13 cellular contexts compared by ENCODE assay signal in genomic region chr6:37033819-37034790, GRCh38. TPM values are rescaled to one million over a fixed set of nuclear protein-coding genes. Genes with fewer than 3 reads are reported as not detected.
DNase-seq lines count a peak whose midpoint lies in the region; ATAC-seq and TF ChIP-seq lines count a peak whose summit lies in the region.
"Had no signal": no experiment of that assay in that cellular context is flagged by ENCODE, and none has a peak within 500 bp of the region (broad histone marks: within the 10 kb centered on the region; RNA-seq: fewer than 3 reads in every experiment).

No MANE protein-coding gene starts in this region.

- no peak overlapping the region for H3K23ac ChIP-seq in H9 (ENCODE audit: insufficient read length, low read depth, low read length)

- no peak overlapping the region for H3K18ac ChIP-seq in H9 (ENCODE audit: insufficient read length, low read depth, low read length)

- H3K4me1 Mint-ChIP-seq in T-helper 2 cell treated with Interferon-gamma antibody and Interleukin-4, amounts not matched to agents 5 μg/mL and 100 μg/mL, for 36 hours (ENCODE audit: low read depth): peaks cover 39% of the 10 kb centered on the region
- H3K4me1 Mint-ChIP-seq in H9 (peaks cover 5 to 10% of the 10 kb centered on the region in 2 experiments), type B pancreatic cell (ENCODE audit: unreplicated experiment) (peaks cover 7% of the 10 kb centered on the region)
- H3K4me1 Mint-ChIP-seq in activated T-helper 1 cell treated with anti-CD3 and anti-CD28 coated beads, Interleukin-12 subunit alpha, Interleukin-12 subunit beta, Interleukin-2, Interleukin-4 antibody, amounts not matched to agents 30 ng/mL and 10 ng/mL and 1 ng/mL, durations not matched to agents 14 hours and 24 hours and 36 hours (ENCODE audit: low read depth): peaks cover 53% of the 10 kb centered on the region
- H3K4me1 Mint-ChIP-seq in natural killer cell treated with Interleukin-12 subunit alpha and Interleukin-12 subunit beta and Interleukin-15 and Interleukin-18, amount 100 ng/mL, for 72 hours (ENCODE audit: low read depth in 2 of 2): peaks cover 51 to 53% of the 10 kb centered on the region in 2 donors

- no peak for DNase-seq in T-helper 2 cell treated with Interferon-gamma antibody and Interleukin-4, amounts not matched to agents 5 μg/mL and 100 μg/mL, for 36 hours (ENCODE audit: low spot score)
- DNase-seq in T-helper 2 cell (no peak), H9 (no peak), type B pancreatic cell (ENCODE audit: extremely low spot score, unreplicated experiment) (no peak), foreskin fibroblast (no peak)
- no peak for DNase-seq in activated T-helper 1 cell treated with anti-CD3 and anti-CD28 coated beads, Interleukin-12 subunit alpha, Interleukin-12 subunit beta, Interleukin-2, Interleukin-4 antibody, amounts not matched to agents 30 ng/mL and 10 ng/mL and 1 ng/mL, durations not matched to agents 14 hours and 24 hours and 36 hours (ENCODE audit: low spot score)
- no peak for DNase-seq in natural killer cell treated with Interleukin-12 subunit alpha and Interleukin-12 subunit beta and Interleukin-15 and Interleukin-18, amount 100 ng/mL, for 72 hours (ENCODE audit: low spot score)
- DNase-seq: CD8-positive, alpha-beta T cell; cortex of kidney; MG63; NCI-H2029; NCI-H524 had no signal

- H3K4me2 ChIP-seq in H9 (ENCODE audit: insufficient read depth, insufficient read length, low read length): no peak overlapping the region

- WGBS in H9 (ENCODE audit: extremely low coverage, insufficient read length, low lambda C conversion rate): no CpG with 5 or more reads among the region's 8 CpGs

- no peaks in the 10 kb centered on the region for H3K4me1 ChIP-seq in H9 (ENCODE audit: insufficient read depth, low read length)

- no peak overlapping the region for H3K56ac ChIP-seq in H9 (ENCODE audit: insufficient read length, low read depth, low read length)

- H3K79me1 ChIP-seq in H9 (ENCODE audit: insufficient read depth, low read depth, low read length, poor library complexity, severe bottlenecking): no peaks in the 10 kb centered on the region

- H3K23me2 ChIP-seq in H9 (ENCODE audit: insufficient read length, low read depth, low read length, poor library complexity, severe bottlenecking): no peaks in the 10 kb centered on the region

- H3K27ac Mint-ChIP-seq in T-helper 2 cell treated with Interferon-gamma antibody and Interleukin-4, amounts not matched to agents 5 μg/mL and 100 μg/mL, for 36 hours: peak overlapping the region; percentile 64
- H3K27ac Mint-ChIP-seq in H9: no peak overlapping the region
- peak overlapping the region; percentile 77 for H3K27ac Mint-ChIP-seq in activated T-helper 1 cell treated with anti-CD3 and anti-CD28 coated beads, Interleukin-12 subunit alpha, Interleukin-12 subunit beta, Interleukin-2, Interleukin-4 antibody, amounts not matched to agents 30 ng/mL and 10 ng/mL and 1 ng/mL, durations not matched to agents 14 hours and 24 hours and 36 hours
- peak overlapping the region; percentile 92 to 96 for H3K27ac Mint-ChIP-seq in natural killer cell treated with Interleukin-12 subunit alpha and Interleukin-12 subunit beta and Interleukin-15 and Interleukin-18, amount 100 ng/mL, for 72 hours
- no peak overlapping the region for H3K27ac Mint-ChIP-seq in type B pancreatic cell
- H3K27ac Mint-ChIP-seq: CD8-positive, alpha-beta T cell had no signal

- intact Hi-C loops in activated T-helper 1 cell treated with anti-CD3 and anti-CD28 coated beads, Interleukin-12 subunit alpha, Interleukin-12 subunit beta, Interleukin-2, Interleukin-4 antibody, amounts not matched to agents 30 ng/mL and 10 ng/mL and 1 ng/mL, durations not matched to agents 14 hours and 24 hours and 36 hours (cut with micrococcal nuclease): loop anchor here (1.0 kb wide), 2 partner anchors 14 to 139 kb away; no protein-coding TSS in a partner anchor

- H3K4ac ChIP-seq in H9 (ENCODE audit: low read depth, low read length): no peak overlapping the region

- no peak overlapping the region for H2BK12ac ChIP-seq in H9 (ENCODE audit: insufficient read length, low read depth, low read length)

- no peak overlapping the region for H4K91ac ChIP-seq in H9 (ENCODE audit: insufficient read length, low read depth, low read length)

- no peaks in the 10 kb centered on the region for H3K79me2 ChIP-seq in H9 (ENCODE audit: insufficient read depth, low read length)

- no peaks in the 10 kb centered on the region for H3K27me3 Mint-ChIP-seq in T-helper 2 cell treated with Interferon-gamma antibody and Interleukin-4, amounts not matched to agents 5 μg/mL and 100 μg/mL, for 36 hours (ENCODE audit: low read depth)
- no peaks in the 10 kb centered on the region for H3K27me3 Mint-ChIP-seq in H9 (ENCODE audit: low read depth)
- no peaks in the 10 kb centered on the region for H3K27me3 Mint-ChIP-seq in activated T-helper 1 cell treated with anti-CD3 and anti-CD28 coated beads, Interleukin-12 subunit alpha, Interleukin-12 subunit beta, Interleukin-2, Interleukin-4 antibody, amounts not matched to agents 30 ng/mL and 10 ng/mL and 1 ng/mL, durations not matched to agents 14 hours and 24 hours and 36 hours (ENCODE audit: insufficient read depth)
- no peaks in the 10 kb centered on the region for H3K27me3 Mint-ChIP-seq in natural killer cell treated with Interleukin-12 subunit alpha and Interleukin-12 subunit beta and Interleukin-15 and Interleukin-18, amount 100 ng/mL, for 72 hours
- H3K27me3 Mint-ChIP-seq in type B pancreatic cell: no peaks in the 10 kb centered on the region

- no peak overlapping the region for H3K4me3 Mint-ChIP-seq in T-helper 2 cell treated with Interferon-gamma antibody and Interleukin-4, amounts not matched to agents 5 μg/mL and 100 μg/mL, for 36 hours
- H3K4me3 Mint-ChIP-seq in H9 (no peak overlapping the region), type B pancreatic cell (no peak overlapping the region)
- peak overlapping the region; percentile 58 for H3K4me3 Mint-ChIP-seq in activated T-helper 1 cell treated with anti-CD3 and anti-CD28 coated beads, Interleukin-12 subunit alpha, Interleukin-12 subunit beta, Interleukin-2, Interleukin-4 antibody, amounts not matched to agents 30 ng/mL and 10 ng/mL and 1 ng/mL, durations not matched to agents 14 hours and 24 hours and 36 hours
- peak overlapping the region; percentile 51 for H3K4me3 Mint-ChIP-seq in natural killer cell treated with Interleukin-12 subunit alpha and Interleukin-12 subunit beta and Interleukin-15 and Interleukin-18, amount 100 ng/mL, for 72 hours
- H3K4me3 Mint-ChIP-seq: CD8-positive, alpha-beta T cell had no signal

- H2BK120ac ChIP-seq in H9 (ENCODE audit: low read depth, low read length, poor library complexity, severe bottlenecking): no peak overlapping the region

- no peaks in the 10 kb centered on the region for H3K27me3 ChIP-seq in H9 (ENCODE audit: insufficient read depth, low read length)
- H3K27me3 ChIP-seq: MG63 had no signal

- no peak overlapping the region for H2AK5ac ChIP-seq in H9 (ENCODE audit: insufficient read length, low read length)

- H3K36me3 Mint-ChIP-seq in T-helper 2 cell treated with Interferon-gamma antibody and Interleukin-4, amounts not matched to agents 5 μg/mL and 100 μg/mL, for 36 hours (ENCODE audit: low read depth): peaks cover 14% of the 10 kb centered on the region
- H3K36me3 Mint-ChIP-seq in H9 (ENCODE audit: insufficient read depth in 1 of 3, low read depth in 3 of 3) (peaks cover 0 to 9% (median 4%) of the 10 kb centered on the region in 3 experiments; a peak in 6 of 7 replicates), type B pancreatic cell (no peaks in the 10 kb centered on the region)
- H3K36me3 Mint-ChIP-seq in activated T-helper 1 cell treated with anti-CD3 and anti-CD28 coated beads, Interleukin-12 subunit alpha, Interleukin-12 subunit beta, Interleukin-2, Interleukin-4 antibody, amounts not matched to agents 30 ng/mL and 10 ng/mL and 1 ng/mL, durations not matched to agents 14 hours and 24 hours and 36 hours (ENCODE audit: low read depth): peaks cover 12% of the 10 kb centered on the region
- H3K36me3 Mint-ChIP-seq in natural killer cell treated with Interleukin-12 subunit alpha and Interleukin-12 subunit beta and Interleukin-15 and Interleukin-18, amount 100 ng/mL, for 72 hours: peaks cover 7% of the 10 kb centered on the region
- H3K36me3 Mint-ChIP-seq: CD8-positive, alpha-beta T cell had no signal

- H2BK5ac ChIP-seq in H9 (ENCODE audit: insufficient read length, low read length): no peak overlapping the region

- no peaks in the 10 kb centered on the region for H4K20me1 ChIP-seq in H9 (ENCODE audit: control insufficient read depth, insufficient read depth, insufficient read length)

- H3K9me3 ChIP-seq in H9 (ENCODE audit: control insufficient read depth, low read depth, low read length): no peaks in the 10 kb centered on the region
- H3K9me3 ChIP-seq: MG63 had no signal

- no peak overlapping the region for H3K4me3 ChIP-seq in foreskin fibroblast (ENCODE audit: low read depth in 1 of 2, low read length in 2 of 2)
- H3K4me3 ChIP-seq: MG63 had no signal

- TF ChIP-seq CTCF in H9 (conservative IDR thresholded peaks at IDR 0.05) (no peak), type B pancreatic cell (conservative IDR thresholded peaks at IDR 0.05) (no peak), foreskin fibroblast (IDR thresholded peaks at IDR 0.05; ENCODE audit: low read depth, low read length) (no peak)

- H2BK20ac ChIP-seq in H9 (ENCODE audit: low read depth, low read length, poor library complexity, severe bottlenecking): no peak overlapping the region

- peaks cover 7% of the 10 kb centered on the region for H3K9me3 Mint-ChIP-seq in T-helper 2 cell treated with Interferon-gamma antibody and Interleukin-4, amounts not matched to agents 5 μg/mL and 100 μg/mL, for 36 hours
- H3K9me3 Mint-ChIP-seq in H9 (peaks cover 8 to 11% of the 10 kb centered on the region in 2 experiments), type B pancreatic cell (no peaks in the 10 kb centered on the region)
- H3K9me3 Mint-ChIP-seq in activated T-helper 1 cell treated with anti-CD3 and anti-CD28 coated beads, Interleukin-12 subunit alpha, Interleukin-12 subunit beta, Interleukin-2, Interleukin-4 antibody, amounts not matched to agents 30 ng/mL and 10 ng/mL and 1 ng/mL, durations not matched to agents 14 hours and 24 hours and 36 hours: peaks cover 5% of the 10 kb centered on the region
- peaks cover 4% of the 10 kb centered on the region for H3K9me3 Mint-ChIP-seq in natural killer cell treated with Interleukin-12 subunit alpha and Interleukin-12 subunit beta and Interleukin-15 and Interleukin-18, amount 100 ng/mL, for 72 hours
- H3K9me3 Mint-ChIP-seq: CD8-positive, alpha-beta T cell had no signal

- H2AFZ ChIP-seq in H9 (ENCODE audit: low read length): no peak overlapping the region

- H4K8ac ChIP-seq in H9 (replicated peaks; ENCODE audit: insufficient read length, low read depth, low read length): no peak overlapping the region

- no peak overlapping the region; the same call in 1 of the 2 replicates for H3K14ac ChIP-seq in H9 (ENCODE audit: insufficient read depth, low read length)

- no peak overlapping the region for H3T11ph ChIP-seq in H9 (ENCODE audit: low read length)

- no peak overlapping the region for H4K5ac ChIP-seq in H9 (ENCODE audit: insufficient read length, low read depth, low read length)

- peak; percentile 64 to 66 for ATAC-seq in natural killer cell treated with Interleukin-12 subunit alpha and Interleukin-12 subunit beta and Interleukin-15 and Interleukin-18, amount 100 ng/mL, for 72 hours
- no peak for ATAC-seq in GM19328 (IDR thresholded peaks at IDR 0.05; ENCODE audit: unreplicated experiment)

- no peak overlapping the region for H3K9ac ChIP-seq in H9 (ENCODE audit: extremely low read depth, insufficient read length, low read length)

- no peak overlapping the region for H2BK15ac ChIP-seq in H9 (ENCODE audit: low read depth, low read length)

- H3K27ac ChIP-seq in H9 (ENCODE audit: insufficient read length, low read depth, low read length): peak overlapping the region; percentile 23

RNA-seq across cellular contexts. Expression of gene FGD2, which starts 28.6 kb away (rescaled TPM):
- total RNA-seq in H9 (2021) (0.09 and 0.13 TPM in 2 replicates), type B pancreatic cell (ENCODE audit: low replicate concordance) (0.10 TPM in 1 of 2 replicates, not detected in the other)
- total RNA-seq in activated T-helper 1 cell treated with anti-CD3 and anti-CD28 coated beads, Interleukin-12 subunit alpha, Interleukin-12 subunit beta, Interleukin-2, Interleukin-4 antibody, amounts not matched to agents 30 ng/mL and 10 ng/mL and 1 ng/mL, durations not matched to agents 14 hours and 24 hours and 36 hours: 0.65 and 1.5 TPM in 2 replicates
- 1 to 10 TPM; 9.1 to 9.3 TPM for total RNA-seq in natural killer cell treated with Interleukin-12 subunit alpha and Interleukin-12 subunit beta and Interleukin-15 and Interleukin-18, amount 100 ng/mL, for 72 hours

RNA-seq across cellular contexts. Expression of gene MTCH1, which starts 48.1 kb away (rescaled TPM):
- total RNA-seq in H9 (2021) (200 and 205 TPM in 2 replicates), type B pancreatic cell (ENCODE audit: low replicate concordance) (163 and 184 TPM in 2 replicates)
- 120 and 127 TPM in 2 replicates for total RNA-seq in activated T-helper 1 cell treated with anti-CD3 and anti-CD28 coated beads, Interleukin-12 subunit alpha, Interleukin-12 subunit beta, Interleukin-2, Interleukin-4 antibody, amounts not matched to agents 30 ng/mL and 10 ng/mL and 1 ng/mL, durations not matched to agents 14 hours and 24 hours and 36 hours
- 100 to 1,000 TPM; 118 to 183 TPM for total RNA-seq in natural killer cell treated with Interleukin-12 subunit alpha and Interleukin-12 subunit beta and Interleukin-15 and Interleukin-18, amount 100 ng/mL, for 72 hours

Comparison
In these comparisons a context has a peak if more than half of its experiments do, and no peak if none do; other contexts are left out.
1. H3K27ac Mint-ChIP-seq: peak in T-helper 2 cell treated with Interferon-gamma antibody and Interleukin-4, amounts not matched to agents 5 μg/mL and 100 μg/mL, for 36 hours (single experiment), activated T-helper 1 cell treated with anti-CD3 and anti-CD28 coated beads, Interleukin-12 subunit alpha, Interleukin-12 subunit beta, Interleukin-2, Interleukin-4 antibody, amounts not matched to agents 30 ng/mL and 10 ng/mL and 1 ng/mL, durations not matched to agents 14 hours and 24 hours and 36 hours (single experiment) and natural killer cell treated with Interleukin-12 subunit alpha and Interleukin-12 subunit beta and Interleukin-15 and Interleukin-18, amount 100 ng/mL, for 72 hours (2 of 2); none in H9 (0 of 3) and type B pancreatic cell (single experiment).
2. H3K4me3 Mint-ChIP-seq: peak in activated T-helper 1 cell treated with anti-CD3 and anti-CD28 coated beads, Interleukin-12 subunit alpha, Interleukin-12 subunit beta, Interleukin-2, Interleukin-4 antibody, amounts not matched to agents 30 ng/mL and 10 ng/mL and 1 ng/mL, durations not matched to agents 14 hours and 24 hours and 36 hours (single experiment) and natural killer cell treated with Interleukin-12 subunit alpha and Interleukin-12 subunit beta and Interleukin-15 and Interleukin-18, amount 100 ng/mL, for 72 hours (single experiment); none in T-helper 2 cell treated with Interferon-gamma antibody and Interleukin-4, amounts not matched to agents 5 μg/mL and 100 μg/mL, for 36 hours (single experiment), H9 (0 of 2) and type B pancreatic cell (single experiment).